ENCODE assay signal across 8 cellular contexts in genomic region chr21:46286668-46286982, GRCh38. TPM values are rescaled to one million over a fixed set of nuclear protein-coding genes. Genes with fewer than 3 reads are reported as not detected.
DNase-seq lines count a peak whose midpoint lies in the region; ATAC-seq, FAIRE-seq and TF ChIP-seq lines count a peak whose summit lies in the region.

No MANE protein-coding gene starts in this region.

- peaks cover 18 to 23% of the 10 kb centered on the region in 2 experiments for H3K4me1 ChIP-seq in K562 (replicated peaks in 1 of 2; ENCODE audit: control insufficient read depth in 2 of 2, insufficient read depth in 2 of 2, low read length in 2 of 2)
- H3K4me1 ChIP-seq in mesodermal cell (ENCODE audit: control insufficient read depth, insufficient read depth, low read length, poor library complexity, severe bottlenecking) = peaks cover 34% of the 10 kb centered on the region

- TF ChIP-seq CTCF in CD14-positive monocyte (IDR thresholded peaks at IDR 0.05) = no peak
- no peak for TF ChIP-seq CTCF in K562 (IDR thresholded peaks at IDR 0.05 in 2 of 3, conservative IDR thresholded peaks at IDR 0.05 in 1 of 3; ENCODE audit: insufficient read depth in 2 of 3, low read depth in 1 of 3, low read length in 3 of 3)

- no peak for TF ChIP-seq RAD21 in K562 (CRISPR knock-in tag; conservative IDR thresholded peaks at IDR 0.05 in 1 of 2, IDR thresholded peaks at IDR 0.05 in 1 of 2)

- 0 out of 2 replicates have a peak, but pooled peaks cover 2% of the 10 kb centered on the region for H4K20me1 ChIP-seq in K562 (replicated peaks; ENCODE audit: control insufficient read depth, insufficient read depth, low read length)

- peaks cover 55% of the 10 kb centered on the region for H3K79me2 ChIP-seq in K562 (ENCODE audit: control insufficient read depth, insufficient read depth, low read length)

- peak overlapping the region; percentile 94 to 97 for H3K9ac ChIP-seq in K562 (ENCODE audit: insufficient read depth in 1 of 2, low read depth in 2 of 2, low read length in 2 of 2)

- H3K36me3 Mint-ChIP-seq in CD14-positive monocyte = peaks cover 7 to 32% of the 10 kb centered on the region in 2 donors

- peaks cover 0 to 4% (median under 1%) of the 10 kb centered on the region in 7 donors for H3K9me3 Mint-ChIP-seq in CD14-positive monocyte

- no TSS peak for BruUV-seq in K562 (replicated peaks; lab: Mats Ljungman, UMichigan)

- ATAC-seq in HG03460 (IDR thresholded peaks at IDR 0.05; ENCODE audit: unreplicated experiment) (peak; percentile 9), K562 (no peak), GM18520 (IDR thresholded peaks at IDR 0.05; ENCODE audit: unreplicated experiment) (no peak), GM18909 (IDR thresholded peaks at IDR 0.05; ENCODE audit: poor library complexity, unreplicated experiment) (no peak), HG03196 (IDR thresholded peaks at IDR 0.05; ENCODE audit: unreplicated experiment) (no peak)

- DNase-seq in CD14-positive monocyte (ENCODE audit: low spot score) (no peak), K562 (ENCODE audit: extremely low read depth in 1 of 4, low spot score in 3 of 4) (no peak), foreskin melanocyte (no peak)

- peaks cover 11% of the 10 kb centered on the region; the same call in 1 of the 2 replicates for H3K9me3 ChIP-seq in K562 (replicated peaks; ENCODE audit: control insufficient read depth, insufficient read depth, low read depth, low read length)
- H3K9me3 ChIP-seq in mesodermal cell (ENCODE audit: control insufficient read depth, low read length) = no peaks in the 10 kb centered on the region

- peaks cover 50% of the 10 kb centered on the region for H3K4me1 Mint-ChIP-seq in CD14-positive monocyte

- peak; percentile 51 for FAIRE-seq in K562 (lab: Jason Lieb, UNC)

- peak overlapping the region; percentile 89 to 93 for H3K4me3 Mint-ChIP-seq in CD14-positive monocyte

- H3K27ac Mint-ChIP-seq in CD14-positive monocyte = peak overlapping the region; percentile 82 to 96 (median 95)

- POLR2A ChIA-PET in K562 (lab: Yijun Ruan, JAX) = no interaction called here

- peaks cover 3% of the 10 kb centered on the region for H3K9me1 ChIP-seq in K562 (ENCODE audit: control insufficient read depth, insufficient read depth, low read length)

- TF ChIP-seq EP300 in K562 (IDR thresholded peaks at IDR 0.05; ENCODE audit: low read length) = no peak

- peak overlapping the region; percentile 86 for H2AFZ ChIP-seq in K562 (ENCODE audit: low read depth, low read length)

- 1% methylated on average over 12 of the region's 12 CpGs for WGBS in K562 (ENCODE audit: insufficient coverage, low coverage, missing lambda C conversion rate)
- WGBS in mesodermal cell (ENCODE audit: insufficient coverage in 2 of 2), 2 experiments = 0% methylated on average over 5 of the region's 12 CpGs

- H3K36me3 ChIP-seq in K562 (ENCODE audit: control insufficient read depth, insufficient read depth, low read length) = peaks cover 43% of the 10 kb centered on the region
- H3K36me3 ChIP-seq in mesodermal cell (ENCODE audit: control insufficient read depth, insufficient read depth, low read length) = peaks cover 46% of the 10 kb centered on the region

- CTCF ChIA-PET in K562 (lab: Yijun Ruan, JAX; ENCODE audit: low intra/inter-chr PET ratio) = interaction anchor here (1.6 kb wide), 1 partner anchor 139 kb away, joined by 9 read pairs; no protein-coding TSS in a partner anchor

- no peaks in the 10 kb centered on the region for H3K27me3 ChIP-seq in K562 (ENCODE audit: control insufficient read depth in 2 of 2, insufficient read depth in 2 of 2, low read length in 2 of 2)

- intact Hi-C loops in CD14-positive monocyte (cut with micrococcal nuclease) = loop anchor here (1.0 to 5.0 kb wide), 2 partner anchors 36 to 38 kb away; partner anchors contain the start of genes PCNT (in 2 of the 2) and C21orf58 (in 1 of the 2)
- intact Hi-C loops in K562 (cut with micrococcal nuclease) = loop anchor here (1.0 to 10.0 kb wide), 3 partner anchors 38 to 171 kb away; partner anchors contain the start of genes DIP2A and PCNT

- no peak for TF ChIP-seq POLR2A in K562 (conservative IDR thresholded peaks at IDR 0.05)

- peaks cover 0 to 4% (median 0%) of the 10 kb centered on the region in 3 donors for H3K27me3 Mint-ChIP-seq in CD14-positive monocyte (ENCODE audit: low read depth in 3 of 3)

- H3K4me2 ChIP-seq in K562 (ENCODE audit: insufficient read depth, low read length) = peak overlapping the region; percentile 93

- H3K4me3 ChIP-seq in K562 = peak overlapping the region; percentile 74
- peak overlapping the region; percentile 72 for H3K4me3 ChIP-seq in mesodermal cell (ENCODE audit: extremely low read depth, insufficient read depth, low read length, poor library complexity, severe bottlenecking)

- in situ Hi-C loops in K562 (cut with MboI) = no loop called here

- H3K27ac ChIP-seq in K562 (ENCODE audit: extremely low read depth, low read depth, low read length) = peak overlapping the region; percentile 94
- H3K27ac ChIP-seq in mesodermal cell (ENCODE audit: low read depth, low read length, severe bottlenecking) = peak overlapping the region; percentile 96

RNA-seq across cellular contexts. Expression of gene YBEY, which starts 0.5 kb away (rescaled TPM):
- polyA plus RNA-seq in CD14-positive monocyte = 1 to 10 TPM; 4.1 to 5.2 TPM
- total RNA-seq in K562 (2011; cell fraction: chromatin; rRNA removed; ENCODE audit: low replicate concordance) = 18.6 and 19.3 TPM in 2 replicates
- 15.7 and 16.2 TPM in 2 replicates for total RNA-seq in K562 (2011; cell fraction: nucleolus; rRNA removed)
- 18.8 and 20.2 TPM in 2 replicates for total RNA-seq in K562 (2011; cell fraction: nucleoplasm; rRNA removed)
- total RNA-seq in K562 (2014; rRNA removed) = 10.7 and 12.4 TPM in 2 replicates
- total RNA-seq in K562 (2014; rRNA removed; fragmentation: Illumina TruSeq; extraction: Trizol) = 12.4 and 14.0 TPM in 2 replicates
- total RNA-seq in K562 (2015; rRNA removed; fragmentation: Illumina TruSeq; extraction: Trizol) = 14.3 and 15.6 TPM in 2 replicates
- 10.5 and 10.7 TPM in 2 replicates for total RNA-seq in K562 (2021)
- polyA plus RNA-seq in K562 (2011; rRNA removed) = 9.9 and 15.9 TPM in 2 replicates
- polyA plus RNA-seq in K562 (2011; cell fraction: cytosol; rRNA removed) = 8.1 and 10.3 TPM in 2 replicates
- 6.9 and 7.3 TPM in 2 replicates for polyA plus RNA-seq in K562 (2011; cell fraction: nucleus; rRNA removed)
- polyA plus RNA-seq in K562 (2012) = 13.9 and 16.0 TPM in 2 replicates
- polyA plus RNA-seq in K562 (2014; fragmentation: Illumina TruSeq; extraction: Trizol) = 14.1 and 14.7 TPM in 2 replicates
- 1 to 10 TPM; 6.4 to 9.4 TPM for polyA plus RNA-seq in K562 (2014; fragmentation: Nextera tagmentation; extraction: Ambion mirVana)
- 28.0 and 39.6 TPM in 2 replicates for polyA plus RNA-seq in K562 (2014; rRNA removed)
- polyA minus RNA-seq in K562 (2011; rRNA and poly(A)+ RNA removed) = 7.3 and 8.3 TPM in 2 replicates
- polyA minus RNA-seq in K562 (2011; cell fraction: cytosol; rRNA and poly(A)+ RNA removed) = 2.5 and 5.2 TPM in 2 replicates
- 4.6 and 6.9 TPM in 2 replicates for polyA minus RNA-seq in K562 (2011; cell fraction: nucleus; rRNA and poly(A)+ RNA removed)
- polyA plus RNA-seq in mesodermal cell (2013, experiment 1 of 2) = 27.9 TPM
- polyA plus RNA-seq in mesodermal cell (2013, experiment 2 of 2) = 25.8 TPM

RNA-seq across cellular contexts. Expression of gene MCM3AP, which starts 1.2 kb away (rescaled TPM):
- 10 to 100 TPM; 30.9 to 32.7 TPM for polyA plus RNA-seq in CD14-positive monocyte
- total RNA-seq in K562 (2011; cell fraction: chromatin; rRNA removed; ENCODE audit: low replicate concordance) = 521 and 755 TPM in 2 replicates
- total RNA-seq in K562 (2011; cell fraction: nucleolus; rRNA removed) = 321 and 328 TPM in 2 replicates
- 365 and 369 TPM in 2 replicates for total RNA-seq in K562 (2011; cell fraction: nucleoplasm; rRNA removed)
- 98.9 and 106 TPM in 2 replicates for total RNA-seq in K562 (2014; rRNA removed)
- total RNA-seq in K562 (2014; rRNA removed; fragmentation: Illumina TruSeq; extraction: Trizol) = 69.2 and 73.1 TPM in 2 replicates
- 65.1 and 80.9 TPM in 2 replicates for total RNA-seq in K562 (2015; rRNA removed; fragmentation: Illumina TruSeq; extraction: Trizol)
- total RNA-seq in K562 (2021) = 154 and 179 TPM in 2 replicates
- 60.4 and 69.6 TPM in 2 replicates for polyA plus RNA-seq in K562 (2011; rRNA removed)
- polyA plus RNA-seq in K562 (2011; cell fraction: cytosol; rRNA removed) = 46.8 and 52.9 TPM in 2 replicates
- 172 and 195 TPM in 2 replicates for polyA plus RNA-seq in K562 (2011; cell fraction: nucleus; rRNA removed)
- 67.7 and 73.1 TPM in 2 replicates for polyA plus RNA-seq in K562 (2012)
- polyA plus RNA-seq in K562 (2014; fragmentation: Illumina TruSeq; extraction: Trizol) = 65.9 and 75.9 TPM in 2 replicates
- 1 to 10 TPM; 6.5 to 9.1 TPM for polyA plus RNA-seq in K562 (2014; fragmentation: Nextera tagmentation; extraction: Ambion mirVana)
- polyA plus RNA-seq in K562 (2014; rRNA removed) = 75.4 and 82.8 TPM in 2 replicates
- 102 and 106 TPM in 2 replicates for polyA minus RNA-seq in K562 (2011; rRNA and poly(A)+ RNA removed)
- polyA minus RNA-seq in K562 (2011; cell fraction: cytosol; rRNA and poly(A)+ RNA removed) = 116 and 119 TPM in 2 replicates
- 122 and 182 TPM in 2 replicates for polyA minus RNA-seq in K562 (2011; cell fraction: nucleus; rRNA and poly(A)+ RNA removed)
- 72.4 TPM for polyA plus RNA-seq in mesodermal cell (2013, experiment 1 of 2)
- 61.0 TPM for polyA plus RNA-seq in mesodermal cell (2013, experiment 2 of 2)

RNA-seq across cellular contexts. Expression of gene C21orf58, which starts 37.0 kb away (rescaled TPM):
- under 1 TPM; 0.15 to 0.21 TPM for polyA plus RNA-seq in CD14-positive monocyte
- 76.9 and 158 TPM in 2 replicates for total RNA-seq in K562 (2011; cell fraction: chromatin; rRNA removed; ENCODE audit: low replicate concordance)
- 122 and 125 TPM in 2 replicates for total RNA-seq in K562 (2011; cell fraction: nucleolus; rRNA removed)
- 94.2 and 95.7 TPM in 2 replicates for total RNA-seq in K562 (2011; cell fraction: nucleoplasm; rRNA removed)
- total RNA-seq in K562 (2014; rRNA removed) = 20.1 and 22.4 TPM in 2 replicates
- 4.5 and 6.0 TPM in 2 replicates for total RNA-seq in K562 (2014; rRNA removed; fragmentation: Illumina TruSeq; extraction: Trizol)
- 13.5 and 14.2 TPM in 2 replicates for total RNA-seq in K562 (2015; rRNA removed; fragmentation: Illumina TruSeq; extraction: Trizol)
- total RNA-seq in K562 (2021) = 29.1 and 30.5 TPM in 2 replicates
- polyA plus RNA-seq in K562 (2011; rRNA removed) = 12.4 and 16.7 TPM in 2 replicates
- polyA plus RNA-seq in K562 (2011; cell fraction: cytosol; rRNA removed) = 13.8 and 15.9 TPM in 2 replicates
- polyA plus RNA-seq in K562 (2011; cell fraction: nucleus; rRNA removed) = 66.8 and 97.1 TPM in 2 replicates
- 14.5 and 40.1 TPM in 2 replicates for polyA plus RNA-seq in K562 (2012)
- 10.6 and 16.1 TPM in 2 replicates for polyA plus RNA-seq in K562 (2014; fragmentation: Illumina TruSeq; extraction: Trizol)
- polyA plus RNA-seq in K562 (2014; fragmentation: Nextera tagmentation; extraction: Ambion mirVana) = 1 to 10 TPM; 1.2 to 1.9 TPM
- polyA plus RNA-seq in K562 (2014; rRNA removed) = 27.9 and 30.0 TPM in 2 replicates
- 11.0 and 11.9 TPM in 2 replicates for polyA minus RNA-seq in K562 (2011; rRNA and poly(A)+ RNA removed)
- polyA minus RNA-seq in K562 (2011; cell fraction: cytosol; rRNA and poly(A)+ RNA removed) = 9.0 and 10.6 TPM in 2 replicates
- polyA minus RNA-seq in K562 (2011; cell fraction: nucleus; rRNA and poly(A)+ RNA removed) = 48.5 and 60.9 TPM in 2 replicates
- 13.0 TPM for polyA plus RNA-seq in mesodermal cell (2013, experiment 1 of 2)
- polyA plus RNA-seq in mesodermal cell (2013, experiment 2 of 2) = 11.5 TPM

RNA-seq across cellular contexts. Expression of gene PCNT, which starts 37.3 kb away (rescaled TPM):
- polyA plus RNA-seq in CD14-positive monocyte (1 to 10 TPM; 4.2 to 5.1 TPM), K562 (2011; rRNA removed) (23.9 and 27.8 TPM in 2 replicates), K562 (2014; fragmentation: Illumina TruSeq; extraction: Trizol) (32.1 and 34.5 TPM in 2 replicates), K562 (2014; fragmentation: Nextera tagmentation; extraction: Ambion mirVana) (10 to 100 TPM in 1 of 2 experiments, 1 to 10 TPM in 1; 9.1 to 16.4 TPM), K562 (2014; rRNA removed) (35.9 and 41.2 TPM in 2 replicates)
- total RNA-seq in K562 (2011; cell fraction: chromatin; rRNA removed; ENCODE audit: low replicate concordance) = 228 and 231 TPM in 2 replicates
- total RNA-seq in K562 (2011; cell fraction: nucleolus; rRNA removed) = 111 and 116 TPM in 2 replicates
- total RNA-seq in K562 (2011; cell fraction: nucleoplasm; rRNA removed) = 105 and 117 TPM in 2 replicates
- total RNA-seq in K562 (2014; rRNA removed) (31.3 and 36.8 TPM in 2 replicates), K562 (2014; rRNA removed; fragmentation: Illumina TruSeq; extraction: Trizol) (32.5 and 33.8 TPM in 2 replicates), K562 (2015; rRNA removed; fragmentation: Illumina TruSeq; extraction: Trizol) (29.7 and 30.9 TPM in 2 replicates), K562 (2021) (43.7 and 53.5 TPM in 2 replicates)
- polyA plus RNA-seq in K562 (2011; cell fraction: cytosol; rRNA removed) = 12.2 and 15.3 TPM in 2 replicates
- 138 and 140 TPM in 2 replicates for polyA plus RNA-seq in K562 (2011; cell fraction: nucleus; rRNA removed)
- 30.2 and 40.7 TPM in 2 replicates for polyA plus RNA-seq in K562 (2012)
- 81.0 and 84.8 TPM in 2 replicates for polyA minus RNA-seq in K562 (2011; rRNA and poly(A)+ RNA removed)
- polyA minus RNA-seq in K562 (2011; cell fraction: cytosol; rRNA and poly(A)+ RNA removed) = 18.4 and 26.1 TPM in 2 replicates
- 52.5 and 71.8 TPM in 2 replicates for polyA minus RNA-seq in K562 (2011; cell fraction: nucleus; rRNA and poly(A)+ RNA removed)
- polyA plus RNA-seq in mesodermal cell (2013, experiment 1 of 2) = 23.9 TPM
- 19.0 TPM for polyA plus RNA-seq in mesodermal cell (2013, experiment 2 of 2)

RNA-seq across cellular contexts. Expression of gene LSS, which starts 58.1 kb away (rescaled TPM):
- polyA plus RNA-seq in CD14-positive monocyte (1 to 10 TPM; 4.1 to 4.9 TPM), K562 (2011; rRNA removed) (81.3 and 221 TPM in 2 replicates), K562 (2014; fragmentation: Illumina TruSeq; extraction: Trizol) (37.4 and 43.3 TPM in 2 replicates), K562 (2014; fragmentation: Nextera tagmentation; extraction: Ambion mirVana) (1 to 10 TPM; 2.2 to 2.7 TPM), K562 (2014; rRNA removed) (58.2 and 80.7 TPM in 2 replicates)
- total RNA-seq in K562 (2011; cell fraction: chromatin; rRNA removed; ENCODE audit: low replicate concordance) = 322 and 719 TPM in 2 replicates
- 292 and 343 TPM in 2 replicates for total RNA-seq in K562 (2011; cell fraction: nucleolus; rRNA removed)
- 326 and 359 TPM in 2 replicates for total RNA-seq in K562 (2011; cell fraction: nucleoplasm; rRNA removed)
- total RNA-seq in K562 (2014; rRNA removed) (56.4 and 67.6 TPM in 2 replicates), K562 (2014; rRNA removed; fragmentation: Illumina TruSeq; extraction: Trizol) (10.6 and 15.1 TPM in 2 replicates), K562 (2015; rRNA removed; fragmentation: Illumina TruSeq; extraction: Trizol) (29.6 and 29.8 TPM in 2 replicates), K562 (2021) (87.9 and 89.5 TPM in 2 replicates)
- polyA plus RNA-seq in K562 (2011; cell fraction: cytosol; rRNA removed) = 98.8 and 159 TPM in 2 replicates
- 739 and 1,169 TPM in 2 replicates for polyA plus RNA-seq in K562 (2011; cell fraction: nucleus; rRNA removed)
- 51.7 and 64.9 TPM in 2 replicates for polyA plus RNA-seq in K562 (2012)
- 117 and 159 TPM in 2 replicates for polyA minus RNA-seq in K562 (2011; rRNA and poly(A)+ RNA removed)
- polyA minus RNA-seq in K562 (2011; cell fraction: cytosol; rRNA and poly(A)+ RNA removed) = 32.4 and 62.6 TPM in 2 replicates
- polyA minus RNA-seq in K562 (2011; cell fraction: nucleus; rRNA and poly(A)+ RNA removed) = 91.6 and 197 TPM in 2 replicates
- 96.0 TPM for polyA plus RNA-seq in mesodermal cell (2013, experiment 1 of 2)
- 87.3 TPM for polyA plus RNA-seq in mesodermal cell (2013, experiment 2 of 2)
